In genomic region chr1:229027622-229028182, GRCh38 we compare ENCODE assay signal across 9 cellular contexts.
DNase-seq lines count a peak whose midpoint lies in the region; ATAC-seq lines count a peak whose summit lies in the region.
"Had no signal": no experiment of that assay in that cellular context is flagged by ENCODE, and none has a peak within 500 bp of the region (broad histone marks: within the 10 kb centered on the region; RNA-seq: fewer than 3 reads in every experiment).

No MANE protein-coding gene starts in this region.

- H3K9me3 ChIP-seq in mesodermal cell (ENCODE audit: control insufficient read depth, low read length): no peaks in the 10 kb centered on the region
- H3K9me3 ChIP-seq: uterus had no signal

- H3K36me3 ChIP-seq in mesodermal cell (ENCODE audit: control insufficient read depth, insufficient read depth, low read length): no peaks in the 10 kb centered on the region
- H3K36me3 ChIP-seq: uterus had no signal

- no peak overlapping the region for H3K4me3 ChIP-seq in mesodermal cell (ENCODE audit: extremely low read depth, insufficient read depth, low read length, poor library complexity, severe bottlenecking)
- H3K4me3 ChIP-seq: uterus had no signal

- H3K27ac Mint-ChIP-seq in activated naive CD8-positive, alpha-beta T cell: peak overlapping the region; percentile 82

- H3K4me1 ChIP-seq in mesodermal cell (ENCODE audit: control insufficient read depth, insufficient read depth, low read length, poor library complexity, severe bottlenecking): peaks cover 47% of the 10 kb centered on the region
- H3K4me1 ChIP-seq: uterus had no signal

- H3K4me1 Mint-ChIP-seq in activated naive CD8-positive, alpha-beta T cell (ENCODE audit: low read depth): peaks cover 10% of the 10 kb centered on the region

- peak overlapping the region; percentile 79 for H3K27ac ChIP-seq in mesodermal cell (ENCODE audit: low read depth, low read length, severe bottlenecking)
- H3K27ac ChIP-seq: uterus had no signal

- peak; percentile 61 for DNase-seq in ELF-1 (ENCODE audit: low read depth, low spot score)
- DNase-seq in KBM-7: peak; percentile 53
- DNase-seq in DMS153 treated with DMSO at 0.1 percent for 48 hours (lab: John Stamatoyannopoulos, UW; ENCODE audit: unreplicated experiment): no peak
- DNase-seq in HK-2 (ENCODE audit: unreplicated experiment): no peak
- no peak for DNase-seq in DMS153 (lab: John Stamatoyannopoulos, UW)

- H3K27me3 Mint-ChIP-seq in activated naive CD8-positive, alpha-beta T cell: no peaks in the 10 kb centered on the region

- peak overlapping the region; percentile 81 for H3K4me3 Mint-ChIP-seq in activated naive CD8-positive, alpha-beta T cell

- no peaks in the 10 kb centered on the region for H3K9me3 Mint-ChIP-seq in activated naive CD8-positive, alpha-beta T cell (ENCODE audit: low read depth)

- in situ Hi-C loops in KBM-7 (cut with MboI; ENCODE audit: low pct_unique_long_range_greater_than_20kb, low sequenced_read_pairs): no loop called here

- ATAC-seq in GM18907 (IDR thresholded peaks at IDR 0.05; ENCODE audit: unreplicated experiment): no peak

- 25% methylated on average over 2 of the region's 8 CpGs for WGBS in mesodermal cell (ENCODE audit: insufficient coverage in 2 of 2), 2 experiments

- no peaks in the 10 kb centered on the region for H3K36me3 Mint-ChIP-seq in activated naive CD8-positive, alpha-beta T cell

Comparison
In these comparisons a context has a peak if more than half of its experiments do, and no peak if none do; other contexts are left out.
1. DNase-seq: peak in ELF-1 (single experiment) and KBM-7 (single experiment); none in DMS153 treated with DMSO at 0.1 percent for 48 hours (single experiment), HK-2 (single experiment) and DMS153 (single experiment).